Comparison of ENCODE assay signal across 8 cellular contexts in genomic region chr1:111619635-111620411, GRCh38. TPM values are rescaled to one million over a fixed set of nuclear protein-coding genes. Genes with fewer than 3 reads are reported as not detected.
A peak's percentile ranks its signal among the peaks of the same experiment; 100 is the strongest.
DNase-seq lines count a peak whose midpoint lies in the region; ATAC-seq and TF ChIP-seq lines count a peak whose summit lies in the region.

RAP1A (plus strand) TSS chr1:111619789; CDS start chr1:111691361, 71,572 bp downstream.

- H3K36me3 Mint-ChIP-seq in chondrocyte (ENCODE audit: low read depth) = no peaks in the 10 kb centered on the region

- no peaks in the 10 kb centered on the region for H3K36me3 ChIP-seq in kidney epithelial cell (ENCODE audit: control insufficient read depth, insufficient read depth, low read length)

- peak within 1 kb of the TSS; percentile 87 for H3K27ac Mint-ChIP-seq in chondrocyte (ENCODE audit: unreplicated experiment)

- peak within 1 kb of the TSS; percentile 93 for H3K4me3 ChIP-seq in kidney epithelial cell (ENCODE audit: low read depth, low read length)

- ATAC-seq in GM19035 (IDR thresholded peaks at IDR 0.05; ENCODE audit: unreplicated experiment) (peak; percentile 53), HG03432 (IDR thresholded peaks at IDR 0.05; ENCODE audit: unreplicated experiment) (peak; percentile 68)

- peaks cover 37% of the 10 kb centered on the region for H3K4me1 Mint-ChIP-seq in chondrocyte (ENCODE audit: low read depth)

- H3K4me3 Mint-ChIP-seq in chondrocyte (ENCODE audit: unreplicated experiment) = peak within 1 kb of the TSS; percentile 90

- H3K27me3 ChIP-seq in kidney epithelial cell (ENCODE audit: control insufficient read depth, insufficient read depth, low read length) = no peaks in the 10 kb centered on the region

- TF ChIP-seq CTCF in chondrocyte (IDR thresholded peaks at IDR 0.05) (no peak), kidney epithelial cell (IDR thresholded peaks at IDR 0.05; ENCODE audit: insufficient read depth, low read length, poor library complexity, severe bottlenecking) (no peak)

- H3K9me3 Mint-ChIP-seq in chondrocyte (ENCODE audit: low read depth) = no peaks in the 10 kb centered on the region

- peak; percentile 99 for DNase-seq in AG08395 (ENCODE audit: low spot score)
- peak; percentile 83 for DNase-seq in NCI-H510A treated with DMSO at 0.1 percent for 48 hours (lab: John Stamatoyannopoulos, UW)
- DNase-seq in activated CD4-positive, alpha-beta T cell treated with anti-CD3 and anti-CD28 coated beads for 4 hours = peak; percentile 93 to 96
- peak; percentile 95 for DNase-seq in chondrocyte (ENCODE audit: low spot score)
- DNase-seq in kidney epithelial cell (ENCODE audit: low read depth) = peak; percentile 43
- peak; percentile 92 to 98 for DNase-seq in stimulated activated CD4-positive, alpha-beta T cell treated with anti-CD3 and anti-CD28 coated beads, Interleukin-15, amount 100 ng/mL, for 1 hour (ENCODE audit: low read depth in 1 of 2, low spot score in 1 of 2)

- no peaks in the 10 kb centered on the region for H3K27me3 Mint-ChIP-seq in chondrocyte (ENCODE audit: low read depth)

RNA-seq across cellular contexts. Expression of gene RAP1A, which starts in this region (rescaled TPM):
- total RNA-seq in chondrocyte = 53.5 to 64.0 TPM (median 60.5 TPM) in 3 replicates
- 39.2 and 42.8 TPM in 2 replicates for total RNA-seq in kidney epithelial cell

Comparison
In these comparisons a context has a peak if more than half of its experiments do, and no peak if none do; other contexts are left out.
1. Peak in every context shown above with its lines: DNase-seq, ATAC-seq and H3K4me3 ChIP-seq.
2. DNase-seq: peak in every context shown above with its lines; median percentile 99 in AG08395; 95 in chondrocyte; 95 in stimulated activated CD4-positive, alpha-beta T cell treated with anti-CD3 and anti-CD28 coated beads, Interleukin-15, amount 100 ng/mL, for 1 hour; 94 in activated CD4-positive, alpha-beta T cell treated with anti-CD3 and anti-CD28 coated beads for 4 hours; 83 in NCI-H510A treated with DMSO at 0.1 percent for 48 hours; 43 in kidney epithelial cell.